In genomic region chr7:157854066-157854891, GRCh38 we compare ENCODE assay signal across 1 cellular context.
TF ChIP-seq lines count a peak whose summit lies in the region.

No MANE protein-coding gene starts in this region.

TF ChIP-seq in HepG2, 621 proteins besides CTCF, POLR2A, EP300 and RAD21 (continued from another document and continues in another):
- TF ChIP-seq ZNF512B (CRISPR knock-in tag; IDR thresholded peaks at IDR 0.05; ENCODE audit: borderline replicate concordance) (peak; percentile 66; the same call in 1 of the 2 replicates), ZNF552 (CRISPR knock-in tag; IDR thresholded peaks at IDR 0.05; ENCODE audit: borderline replicate concordance) (no peak), SRSF1 (optimal IDR thresholded peaks at IDR 0.05; ENCODE audit: low read depth, low read length) (no peak), TRIM22 (IDR thresholded peaks at IDR 0.05) (no peak), SP140L (CRISPR knock-in tag; IDR thresholded peaks at IDR 0.05; ENCODE audit: borderline replicate concordance) (no peak), HMG20B (CRISPR knock-in tag; conservative IDR thresholded peaks at IDR 0.05) (no peak), PCBP1 (IDR thresholded peaks at IDR 0.05; ENCODE audit: borderline replicate concordance, low read depth, low read length) (no peak), MTA1 (CRISPR knock-in tag; IDR thresholded peaks at IDR 0.05; ENCODE audit: borderline replicate concordance) (peak; percentile 70; the same call in 1 of the 2 replicates), CHD2 (IDR thresholded peaks at IDR 0.05; ENCODE audit: low read depth, low read length) (no peak), TCF7 (IDR thresholded peaks at IDR 0.05; ENCODE audit: low read depth) (no peak), CEBPB (IDR thresholded peaks at IDR 0.05; ENCODE audit: borderline replicate concordance, low read depth, low read length) (peak; percentile 42; the same call in 1 of the 2 replicates), E2F1 (CRISPR knock-in tag; IDR thresholded peaks at IDR 0.05) (no peak), REPIN1 (CRISPR knock-in tag; IDR thresholded peaks at IDR 0.05; ENCODE audit: borderline replicate concordance, low read depth) (peak; percentile 73; the same call in 1 of the 2 replicates), ZNF788 (CRISPR knock-in tag; IDR thresholded peaks at IDR 0.05; ENCODE audit: borderline replicate concordance) (0 out of 2 replicates have a peak, but pooled peaks have one; percentile 11), CREBL2 (CRISPR knock-in tag; IDR thresholded peaks at IDR 0.05; ENCODE audit: borderline replicate concordance) (no peak), IRF2 (CRISPR knock-in tag; IDR thresholded peaks at IDR 0.05) (peak; percentile 36; the same call in 1 of the 2 replicates), ATF1 (CRISPR knock-in tag; IDR thresholded peaks at IDR 0.05) (no peak), ZNF574 (CRISPR knock-in tag; IDR thresholded peaks at IDR 0.05) (peak; percentile 54), SMAD3 (CRISPR knock-in tag; IDR thresholded peaks at IDR 0.05) (no peak), CENPX (CRISPR knock-in tag; IDR thresholded peaks at IDR 0.05) (no peak), MYNN (CRISPR knock-in tag; IDR thresholded peaks at IDR 0.05; ENCODE audit: low read depth) (no peak), GMEB2 (CRISPR knock-in tag; IDR thresholded peaks at IDR 0.05; ENCODE audit: low read depth) (no peak), ZNF12 (CRISPR knock-in tag; IDR thresholded peaks at IDR 0.05) (no peak), LBX2 (CRISPR knock-in tag; IDR thresholded peaks at IDR 0.05; ENCODE audit: borderline replicate concordance) (no peak), KLF12 (CRISPR knock-in tag; IDR thresholded peaks at IDR 0.05; ENCODE audit: borderline replicate concordance) (no peak), ZNF737 (CRISPR knock-in tag; IDR thresholded peaks at IDR 0.05; ENCODE audit: borderline replicate concordance) (no peak), PBX3 (CRISPR knock-in tag; IDR thresholded peaks at IDR 0.05; ENCODE audit: borderline replicate concordance) (no peak), ZBTB10 (CRISPR knock-in tag; IDR thresholded peaks at IDR 0.05; ENCODE audit: borderline replicate concordance) (no peak), SNAI1 (CRISPR knock-in tag; IDR thresholded peaks at IDR 0.05; ENCODE audit: borderline replicate concordance) (no peak), ZNF558 (CRISPR knock-in tag; IDR thresholded peaks at IDR 0.05; ENCODE audit: borderline replicate concordance) (no peak), IKZF1 (IDR thresholded peaks at IDR 0.05) (no peak), MLLT10 (CRISPR knock-in tag; IDR thresholded peaks at IDR 0.05) (no peak), BCL3 (CRISPR knock-in tag; IDR thresholded peaks at IDR 0.05) (no peak; the same call in 1 of the 2 replicates), SMARCE1 (IDR thresholded peaks at IDR 0.05; ENCODE audit: borderline replicate concordance) (no peak), ZBTB2 (CRISPR knock-in tag; IDR thresholded peaks at IDR 0.05; ENCODE audit: low read depth) (no peak), ATF5 (CRISPR knock-in tag; IDR thresholded peaks at IDR 0.05; ENCODE audit: low read depth) (no peak), RFX1 (IDR thresholded peaks at IDR 0.05) (no peak), SMAD9 (CRISPR knock-in tag; IDR thresholded peaks at IDR 0.05) (no peak)
